In the genomic region with DNA sequence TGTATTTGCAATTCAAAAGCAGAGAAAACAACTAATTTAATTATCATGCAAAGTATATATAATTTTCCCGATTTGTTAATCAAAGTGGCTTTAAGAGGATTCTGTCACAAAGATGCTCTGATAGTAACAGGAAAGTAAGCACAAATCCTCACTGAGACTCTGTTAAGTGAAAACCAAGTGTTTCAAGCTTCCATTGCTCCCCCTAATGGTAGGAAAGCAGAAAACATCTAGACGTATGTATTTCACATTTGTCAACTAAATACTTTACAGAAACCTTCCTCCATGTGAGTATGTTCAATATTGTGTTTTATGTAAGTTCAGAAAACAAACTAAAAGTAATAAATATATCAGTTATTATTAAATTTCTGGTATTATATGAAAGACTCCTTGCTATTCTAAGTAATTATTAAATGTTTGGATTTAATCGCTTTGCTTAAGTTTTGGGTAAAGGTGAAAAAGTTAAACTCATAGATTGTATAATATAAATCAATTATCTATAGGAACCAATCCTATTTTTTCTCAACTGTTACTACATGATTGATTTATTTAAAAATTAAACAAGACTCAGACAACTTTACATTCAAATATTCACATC, we compare ENCODE assay signal across 8 cellular contexts. TPM values are rescaled to one million over a fixed set of nuclear protein-coding genes. Genes with fewer than 3 reads are reported as not detected.
DNase-seq lines count a peak whose midpoint lies in the region; ATAC-seq, FAIRE-seq and TF ChIP-seq lines count a peak whose summit lies in the region.

No MANE protein-coding gene starts in this region.

- no peak for DNase-seq in CD4-positive, alpha-beta T cell
- DNase-seq in NCI-H2196 treated with DMSO at 0.1 percent for 48 hours (lab: John Stamatoyannopoulos, UW; ENCODE audit: unreplicated experiment) (peak; percentile 20), GM12878 (ENCODE audit: low read depth, low spot score) (no peak), HepG2 (ENCODE audit: low spot score) (peak; percentile 47)
- DNase-seq in activated CD4-positive, alpha-beta T cell treated with anti-CD3 and anti-CD28 coated beads for 1 hour, result no peak
- DNase-seq in stimulated activated CD4-positive, alpha-beta T cell treated with anti-CD3 and anti-CD28 coated beads, Interleukin-15, amount 100 ng/mL, for 24 hours, result no peak

- CTCF ChIA-PET in CD4-positive, alpha-beta T cell (lab: Charles Lee), result no interaction called here
- CTCF ChIA-PET in GM12878 (lab: Yijun Ruan, JAX) (interaction anchor here (1.1 to 9.3 kb wide), 7 partner anchors 17 to 447 kb away, joined by 3 to 86 read pairs (median 16); no protein-coding TSS in a partner anchor), HepG2 (lab: Yijun Ruan, JAX; ENCODE audit: low intra/inter-chr PET ratio, low total read pairs) (interaction anchor here (0.8 to 1.7 kb wide), 3 partner anchors 297 to 448 kb away, joined by 3 to 5 read pairs (median 5); no protein-coding TSS in a partner anchor)

- H3K36me3 Mint-ChIP-seq in CD4-positive, alpha-beta T cell (ENCODE audit: low read depth), result no peaks in the 10 kb centered on the region

- H3K9ac ChIP-seq in GM12878 (ENCODE audit: control insufficient read depth, insufficient read depth, low read length) (no peak overlapping the region), HepG2 (ENCODE audit: insufficient read depth, low read depth, low read length) (no peak overlapping the region)

- no peaks in the 10 kb centered on the region for H3K27me3 ChIP-seq in CD4-positive, alpha-beta T cell (ENCODE audit: control insufficient read depth, insufficient read depth, low read length)
- H3K27me3 ChIP-seq in GM12878 (replicated peaks in 1 of 2; ENCODE audit: control insufficient read depth in 2 of 2, insufficient read depth in 2 of 2, low read length in 1 of 2) (no peaks in the 10 kb centered on the region), HepG2 (ENCODE audit: control insufficient read depth in 1 of 2, insufficient read depth in 2 of 2, low read length in 2 of 2) (no peaks in the 10 kb centered on the region)

- in situ Hi-C loops in GM12878 (cut with MboI) (no loop called here), HepG2 (cut with HindIII; ENCODE audit: extremely low pct_ligation_motif_present, low pct_unique_long_range_greater_than_20kb) (loop anchor here (5.0 kb wide), 1 partner anchor 405 kb away; no protein-coding TSS in a partner anchor)

- BruUV-seq in GM12878 (replicated peaks; lab: Mats Ljungman, UMichigan) (no TSS peak), HepG2 (replicated peaks; lab: Mats Ljungman, UMichigan) (no TSS peak)

- TF ChIP-seq RAD21 in GM12878 (IDR thresholded peaks at IDR 0.05; ENCODE audit: insufficient read depth, low read depth, low read length) (peak; percentile 55), HepG2 (CRISPR knock-in tag; IDR thresholded peaks at IDR 0.05) (no peak)

- TF ChIP-seq EP300 in GM12878 (IDR thresholded peaks at IDR 0.05; ENCODE audit: borderline replicate concordance in 1 of 2, control insufficient read depth in 1 of 2, low read depth in 2 of 2, low read length in 2 of 2) (no peak), HepG2 (IDR thresholded peaks at IDR 0.05; ENCODE audit: low read depth in 2 of 2, low read length in 2 of 2) (no peak), HepG2 (CRISPR knock-in tag; IDR thresholded peaks at IDR 0.05; ENCODE audit: borderline replicate concordance) (no peak)

- RAD21 ChIA-PET in GM12878 (lab: Charles Lee; ENCODE audit: unreplicated experiment), result interaction anchor here (1.6 to 1.7 kb wide), 2 partner anchors 408 to 448 kb away, joined by 4 to 10 read pairs; no protein-coding TSS in a partner anchor

- H3K79me2 ChIP-seq in GM12878 (ENCODE audit: control insufficient read depth, insufficient read depth, low read length) (no peaks in the 10 kb centered on the region), HepG2 (ENCODE audit: insufficient read depth, low read length) (no peaks in the 10 kb centered on the region)

- no peaks in the 10 kb centered on the region for H3K9me3 Mint-ChIP-seq in CD4-positive, alpha-beta T cell

- H3K4me2 ChIP-seq in GM12878 (ENCODE audit: control insufficient read depth, insufficient read depth), result no peak overlapping the region
- no peak overlapping the region for H3K4me2 ChIP-seq in HepG2 (ENCODE audit: low read depth, low read length)

- no peak overlapping the region for H3K27ac ChIP-seq in CD4-positive, alpha-beta T cell (ENCODE audit: low read depth, low read length)
- H3K27ac ChIP-seq in GM12878 (ENCODE audit: control insufficient read depth, insufficient read depth) (no peak overlapping the region), HepG2 (ENCODE audit: extremely low read length, insufficient read depth, low read length) (no peak overlapping the region)

- H3K4me1 Mint-ChIP-seq in CD4-positive, alpha-beta T cell (ENCODE audit: low read depth), result no peaks in the 10 kb centered on the region

- POLR2A ChIA-PET in CD4-positive, alpha-beta T cell (lab: Charles Lee), result no interaction called here
- POLR2A ChIA-PET in GM12878 (lab: Charles Lee), result no interaction called here
- POLR2A ChIA-PET in HepG2 (lab: Yijun Ruan, JAX), result no interaction called here

- no peak overlapping the region for H3K27ac Mint-ChIP-seq in CD4-positive, alpha-beta T cell

- TF ChIP-seq POLR2A in GM12878 (IDR thresholded peaks at IDR 0.05; ENCODE audit: low read depth, low read length) (no peak), HepG2 (IDR thresholded peaks at IDR 0.05; ENCODE audit: insufficient read depth in 1 of 2, low read depth in 2 of 2, low read length in 2 of 2) (no peak)

- intact Hi-C loops in CD4-positive, alpha-beta T cell (cut with DNase I, micrococcal nuclease), result loop anchor here in 1 of 2 experiments (1.0 kb wide), 1 partner anchor 404 kb away; no protein-coding TSS in a partner anchor
- intact Hi-C loops in GM12878 (cut with micrococcal nuclease; ENCODE audit: unreplicated experiment), result loop anchor here (1.0 kb wide), 1 partner anchor 297 kb away; no protein-coding TSS in a partner anchor
- intact Hi-C loops in HepG2 (cut with micrococcal nuclease; ENCODE audit: unreplicated experiment), result loop anchor here (1.0 kb wide), 2 partner anchors 297 to 404 kb away; no protein-coding TSS in a partner anchor

- H2AFZ ChIP-seq in GM12878 (ENCODE audit: control insufficient read depth, low read depth, low read length) (no peak overlapping the region), HepG2 (ENCODE audit: low read length) (no peak overlapping the region)

- no peak for ATAC-seq in CD4-positive, alpha-beta T cell (ENCODE audit: poor library complexity)
- ATAC-seq in GM18907 (IDR thresholded peaks at IDR 0.05; ENCODE audit: unreplicated experiment) (peak; percentile 78), HG03135 (IDR thresholded peaks at IDR 0.05; ENCODE audit: unreplicated experiment) (peak; percentile 74), GM12878 (peak; percentile 83), HepG2 (peak; percentile 68)

- no peak overlapping the region for H3K4me3 Mint-ChIP-seq in CD4-positive, alpha-beta T cell

- H3K4me1 ChIP-seq in GM12878 (ENCODE audit: control insufficient read depth, insufficient read depth, low read length) (no peaks in the 10 kb centered on the region), HepG2 (ENCODE audit: insufficient read depth, low read length) (no peaks in the 10 kb centered on the region)

- H3K36me3 ChIP-seq in GM12878 (ENCODE audit: control insufficient read depth in 2 of 2, insufficient read depth in 2 of 2, low read length in 1 of 2) (no peaks in the 10 kb centered on the region), HepG2 (replicated peaks in 1 of 2; ENCODE audit: control insufficient read depth in 1 of 2, insufficient read depth in 2 of 2, low read length in 2 of 2) (no peaks in the 10 kb centered on the region)

- H3K9me3 ChIP-seq in CD4-positive, alpha-beta T cell (ENCODE audit: control insufficient read depth, low read length), result no peaks in the 10 kb centered on the region
- H3K9me3 ChIP-seq in GM12878 (replicated peaks; ENCODE audit: control insufficient read depth, insufficient read depth, low read length) (no peaks in the 10 kb centered on the region), HepG2 (ENCODE audit: low read length) (no peaks in the 10 kb centered on the region)

- WGBS in GM12878 (ENCODE audit: insufficient coverage, insufficient replicate concordance, low lambda C conversion rate, missing lambda C conversion rate), result 32% methylated on average over 3 of the region's 3 CpGs
- 33% methylated on average over 3 of the region's 3 CpGs for whole genome bisulfite sequencing in HepG2 (ENCODE audit: low lambda C conversion rate)

- SMC1A ChIA-PET in GM12878 (lab: Charles Lee; ENCODE audit: uncharacterized antibody, unreplicated experiment), result interaction anchor here (7.3 kb wide), 1 partner anchor 297 kb away, joined by 40 read pairs; no protein-coding TSS in a partner anchor

- H3K27me3 Mint-ChIP-seq in CD4-positive, alpha-beta T cell, result no peaks in the 10 kb centered on the region

- peak; percentile 35 for FAIRE-seq in GM12878 (lab: Jason Lieb, UNC)
- peak; percentile 30 for FAIRE-seq in HepG2 (lab: Jason Lieb, UNC)

- no peaks in the 10 kb centered on the region for H4K20me1 ChIP-seq in GM12878 (ENCODE audit: control insufficient read depth, insufficient read depth)
- no peaks in the 10 kb centered on the region for H4K20me1 ChIP-seq in HepG2 (ENCODE audit: insufficient read depth, low read length)

- TF ChIP-seq CTCF in CD4-positive, alpha-beta T cell (IDR thresholded peaks at IDR 0.05), result peak; percentile 68
- TF ChIP-seq CTCF in GM12878 (IDR thresholded peaks at IDR 0.05 in 2 of 3, conservative IDR thresholded peaks at IDR 0.05 in 1 of 3; ENCODE audit: control insufficient read depth in 2 of 3, extremely low read depth in 1 of 3, insufficient read depth in 1 of 3, low read depth in 3 of 3, low read length in 3 of 3), result peak; percentile 67 to 73 (median 70)
- peak; percentile 70 for TF ChIP-seq CTCF in HepG2 (CRISPR knock-in tag; IDR thresholded peaks at IDR 0.05)

- H3K4me3 ChIP-seq in GM12878 (no peak overlapping the region), HepG2 (replicated peaks in 1 of 3; ENCODE audit: insufficient read depth in 1 of 3, low read depth in 2 of 3, low read length in 3 of 3) (no peak overlapping the region)

RNA-seq across cellular contexts. Expression of gene NTS, which starts 1.5 kb away (rescaled TPM):
- total RNA-seq in CD4-positive, alpha-beta T cell, result not detected
- total RNA-seq in GM12878 (2013; cell fraction: nucleolus; rRNA removed), result not detected in 2 replicates
- total RNA-seq in GM12878 (2014; rRNA removed) (not detected in 2 replicates), GM12878 (2014; rRNA removed; fragmentation: Illumina TruSeq; extraction: Trizol) (not detected in 2 replicates), GM12878 (2021) (not detected in 2 replicates), HepG2 (2016; rRNA removed; fragmentation: Illumina TruSeq; extraction: Trizol) (0.13 TPM in 1 of 2 replicates, not detected in the other)
- polyA plus RNA-seq in GM12878 (2011; ENCODE audit: low read depth), result not detected
- polyA plus RNA-seq in GM12878 (2011; rRNA removed) (0.05 TPM in 1 of 2 replicates, not detected in the other), GM12878 (2014; fragmentation: Illumina TruSeq; extraction: Trizol) (not detected in 2 replicates), GM12878 (2014; fragmentation: Nextera tagmentation; extraction: Ambion mirVana) (under 1 TPM in 1 of 2 experiments, not detected in 1; 0.11 TPM), GM12878 (2014; rRNA removed) (not detected in 2 replicates), GM12878 (2016; fragmentation: Nextera tagmentation; extraction: Ambion mirVana) (not detected), HepG2 (2011; rRNA removed) (0.05 TPM in 1 of 2 replicates, not detected in the other)
- not detected in 2 replicates for polyA plus RNA-seq in GM12878 (2011; cell fraction: cytosol; rRNA removed)
- polyA plus RNA-seq in GM12878 (2011; cell fraction: nucleus; rRNA removed), result not detected in 2 replicates
- polyA plus RNA-seq in GM12878 (2012), result not detected in 2 replicates
- not detected in 2 replicates for polyA minus RNA-seq in GM12878 (2011; rRNA and poly(A)+ RNA removed)
- not detected in 2 replicates for polyA minus RNA-seq in GM12878 (2011; cell fraction: cytosol; rRNA and poly(A)+ RNA removed)
- polyA minus RNA-seq in GM12878 (2011; cell fraction: nucleus; rRNA and poly(A)+ RNA removed), result not detected in 2 replicates
- not detected in 2 replicates for total RNA-seq in HepG2 (2016; cell fraction: cytosol; rRNA removed; fragmentation: Illumina TruSeq; extraction: Trizol; ENCODE audit: low read depth)
- total RNA-seq in HepG2 (2016; cell fraction: insoluble cytoplasmic fraction; rRNA removed; fragmentation: Illumina TruSeq; extraction: Trizol), result not detected in 2 replicates
- not detected in 2 replicates for total RNA-seq in HepG2 (2016; cell fraction: membrane; rRNA removed; fragmentation: Illumina TruSeq; extraction: Trizol)
- not detected in 2 replicates for total RNA-seq in HepG2 (2016; cell fraction: nucleus; rRNA removed; fragmentation: Illumina TruSeq; extraction: Trizol)
- not detected in 2 replicates for polyA plus RNA-seq in HepG2 (2011; cell fraction: cytosol; rRNA removed)
- polyA plus RNA-seq in HepG2 (2011; cell fraction: nucleus; rRNA removed), result not detected in 2 replicates
- not detected in 2 replicates for polyA plus RNA-seq in HepG2 (2012)
- not detected in 2 replicates for polyA plus RNA-seq in HepG2 (2016; cell fraction: cytosol; fragmentation: Illumina TruSeq; extraction: Trizol; ENCODE audit: low read depth)
- polyA plus RNA-seq in HepG2 (2016; cell fraction: insoluble cytoplasmic fraction; fragmentation: Illumina TruSeq; extraction: Trizol; ENCODE audit: low read depth), result not detected in 2 replicates
- not detected in 2 replicates for polyA plus RNA-seq in HepG2 (2016; cell fraction: membrane; fragmentation: Illumina TruSeq; extraction: Trizol; ENCODE audit: low read depth)
- not detected in 2 replicates for polyA plus RNA-seq in HepG2 (2016; cell fraction: nucleus; fragmentation: Illumina TruSeq; extraction: Trizol; ENCODE audit: insufficient read depth, low read depth)
- 0.75 TPM in 1 of 2 replicates, not detected in the other for polyA minus RNA-seq in HepG2 (2011; rRNA and poly(A)+ RNA removed; ENCODE audit: low replicate concordance)
- polyA minus RNA-seq in HepG2 (2011; cell fraction: cytosol; rRNA and poly(A)+ RNA removed), result not detected in 2 replicates
- not detected in 2 replicates for polyA minus RNA-seq in HepG2 (2011; cell fraction: nucleus; rRNA and poly(A)+ RNA removed)

RNA-seq across cellular contexts. Expression of gene RASSF9, which starts 36.4 kb away (rescaled TPM):
- not detected for total RNA-seq in CD4-positive, alpha-beta T cell
- total RNA-seq in GM12878 (2013; cell fraction: nucleolus; rRNA removed), result not detected in 2 replicates
- total RNA-seq in GM12878 (2014; rRNA removed) (under 0.01 TPM in 1 of 2 replicates, not detected in the other), GM12878 (2014; rRNA removed; fragmentation: Illumina TruSeq; extraction: Trizol) (not detected in 2 replicates), GM12878 (2021) (not detected in 2 replicates), HepG2 (2016; rRNA removed; fragmentation: Illumina TruSeq; extraction: Trizol) (not detected in 2 replicates)
- not detected for polyA plus RNA-seq in GM12878 (2011; ENCODE audit: low read depth)
- polyA plus RNA-seq in GM12878 (2011; rRNA removed) (0.10 and 0.19 TPM in 2 replicates), GM12878 (2014; fragmentation: Illumina TruSeq; extraction: Trizol) (not detected in 2 replicates), GM12878 (2014; fragmentation: Nextera tagmentation; extraction: Ambion mirVana) (not detected), GM12878 (2014; rRNA removed) (not detected in 2 replicates), GM12878 (2016; fragmentation: Nextera tagmentation; extraction: Ambion mirVana) (not detected), HepG2 (2011; rRNA removed) (not detected in 2 replicates)
- polyA plus RNA-seq in GM12878 (2011; cell fraction: cytosol; rRNA removed), result 0.03 and 0.06 TPM in 2 replicates
- 0.04 TPM in 2 replicates for polyA plus RNA-seq in GM12878 (2011; cell fraction: nucleus; rRNA removed)
- polyA plus RNA-seq in GM12878 (2012), result not detected in 2 replicates
- 0.05 and 0.07 TPM in 2 replicates for polyA minus RNA-seq in GM12878 (2011; rRNA and poly(A)+ RNA removed)
- not detected in 2 replicates for polyA minus RNA-seq in GM12878 (2011; cell fraction: cytosol; rRNA and poly(A)+ RNA removed)
- 0.10 and 0.12 TPM in 2 replicates for polyA minus RNA-seq in GM12878 (2011; cell fraction: nucleus; rRNA and poly(A)+ RNA removed)
- not detected in 2 replicates for total RNA-seq in HepG2 (2016; cell fraction: cytosol; rRNA removed; fragmentation: Illumina TruSeq; extraction: Trizol; ENCODE audit: low read depth)
- total RNA-seq in HepG2 (2016; cell fraction: insoluble cytoplasmic fraction; rRNA removed; fragmentation: Illumina TruSeq; extraction: Trizol), result not detected in 2 replicates
- not detected in 2 replicates for total RNA-seq in HepG2 (2016; cell fraction: membrane; rRNA removed; fragmentation: Illumina TruSeq; extraction: Trizol)
- total RNA-seq in HepG2 (2016; cell fraction: nucleus; rRNA removed; fragmentation: Illumina TruSeq; extraction: Trizol), result not detected in 2 replicates
- not detected in 2 replicates for polyA plus RNA-seq in HepG2 (2011; cell fraction: cytosol; rRNA removed)
- not detected in 2 replicates for polyA plus RNA-seq in HepG2 (2011; cell fraction: nucleus; rRNA removed)
- polyA plus RNA-seq in HepG2 (2012), result not detected in 2 replicates
- not detected in 2 replicates for polyA plus RNA-seq in HepG2 (2016; cell fraction: cytosol; fragmentation: Illumina TruSeq; extraction: Trizol; ENCODE audit: low read depth)
- not detected in 2 replicates for polyA plus RNA-seq in HepG2 (2016; cell fraction: insoluble cytoplasmic fraction; fragmentation: Illumina TruSeq; extraction: Trizol; ENCODE audit: low read depth)
- not detected in 2 replicates for polyA plus RNA-seq in HepG2 (2016; cell fraction: membrane; fragmentation: Illumina TruSeq; extraction: Trizol; ENCODE audit: low read depth)
- not detected in 2 replicates for polyA plus RNA-seq in HepG2 (2016; cell fraction: nucleus; fragmentation: Illumina TruSeq; extraction: Trizol; ENCODE audit: insufficient read depth, low read depth)
- 5.6 TPM in 1 of 2 replicates, not detected in the other for polyA minus RNA-seq in HepG2 (2011; rRNA and poly(A)+ RNA removed; ENCODE audit: low replicate concordance)
- not detected in 2 replicates for polyA minus RNA-seq in HepG2 (2011; cell fraction: cytosol; rRNA and poly(A)+ RNA removed)
- 0.12 TPM in 1 of 2 replicates, not detected in the other for polyA minus RNA-seq in HepG2 (2011; cell fraction: nucleus; rRNA and poly(A)+ RNA removed)

Comparison
In these comparisons a context has a peak if more than half of its experiments do, and no peak if none do; other contexts are left out.
1. DNase-seq: peak in NCI-H2196 treated with DMSO at 0.1 percent for 48 hours (single experiment) and HepG2 (single experiment); none in CD4-positive, alpha-beta T cell (0 of 10), GM12878 (single experiment), activated CD4-positive, alpha-beta T cell treated with anti-CD3 and anti-CD28 coated beads for 1 hour (single experiment) and stimulated activated CD4-positive, alpha-beta T cell treated with anti-CD3 and anti-CD28 coated beads, Interleukin-15, amount 100 ng/mL, for 24 hours (single experiment).
2. Peak in every context shown above with its lines, with median percentiles within 50 percentile points of each other: CTCF ChIP-seq.